16 cellular contexts compared by ENCODE assay signal in the genomic region with DNA sequence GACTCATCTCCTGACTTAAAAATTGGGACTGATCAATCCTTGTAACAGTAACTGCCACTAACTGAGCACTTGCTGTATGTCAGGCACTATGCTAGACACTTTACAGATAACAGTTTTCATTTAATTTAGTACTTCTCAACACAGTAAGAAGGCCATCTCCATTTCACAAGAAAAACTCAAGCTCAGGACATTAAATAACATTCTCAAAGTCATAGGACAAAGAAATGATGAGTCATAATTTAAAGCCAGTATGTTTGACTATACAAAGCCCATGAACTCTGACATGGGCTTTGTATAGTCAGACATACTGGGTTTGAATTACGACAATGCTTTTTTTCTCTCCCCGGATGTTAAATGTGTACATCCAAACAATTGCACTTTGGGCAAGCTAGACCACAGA. TPM values are rescaled to one million over a fixed set of nuclear protein-coding genes. Genes with fewer than 3 reads are reported as not detected.
DNase-seq lines count a peak whose midpoint lies in the region; ATAC-seq, FAIRE-seq and TF ChIP-seq lines count a peak whose summit lies in the region.
"Had no signal": no experiment of that assay in that cellular context is flagged by ENCODE, and none has a peak within 500 bp of the region (broad histone marks: within the 10 kb centered on the region; RNA-seq: fewer than 3 reads in every experiment).

No MANE protein-coding gene starts in this region.

- H3K79me1 ChIP-seq in mesendoderm (ENCODE audit: low read length), result no peaks in the 10 kb centered on the region

- peak overlapping the region; percentile 15; the same call in 1 of the 3 replicates for H3K4me2 ChIP-seq in A549
- no peak overlapping the region for H3K4me2 ChIP-seq in K562 (ENCODE audit: insufficient read depth, low read length)
- no peak overlapping the region for H3K4me2 ChIP-seq in mesendoderm (ENCODE audit: low read length)
- H3K4me2 ChIP-seq: GM23338 had no signal

- H4K5ac ChIP-seq in mesendoderm (ENCODE audit: low read length), result no peak overlapping the region

- H3K9me1 ChIP-seq in K562 (ENCODE audit: control insufficient read depth, insufficient read depth, low read length), result no peaks in the 10 kb centered on the region

- no peak overlapping the region for H2BK120ac ChIP-seq in mesendoderm (ENCODE audit: low read depth, low read length)

- FAIRE-seq in A549 (lab: Jason Lieb, UNC) (no peak), K562 (lab: Jason Lieb, UNC) (no peak)
- FAIRE-seq: A204.1, H54 had no signal

- H3K79me2 ChIP-seq in K562 (ENCODE audit: control insufficient read depth, insufficient read depth, low read length) (no peaks in the 10 kb centered on the region), mesendoderm (ENCODE audit: control insufficient read depth, insufficient read depth, low read length) (no peaks in the 10 kb centered on the region)

- H3K4me1 ChIP-seq in A549, result peaks cover 5% of the 10 kb centered on the region
- H3K4me1 ChIP-seq in K562 (replicated peaks in 1 of 2; ENCODE audit: control insufficient read depth in 2 of 2, insufficient read depth in 2 of 2, low read length in 2 of 2), result no peaks in the 10 kb centered on the region
- no peaks in the 10 kb centered on the region for H3K4me1 ChIP-seq in colonic mucosa
- H3K4me1 ChIP-seq in mesendoderm (ENCODE audit: control insufficient read depth, low read depth, low read length), result no peaks in the 10 kb centered on the region

- DNase-seq in A549 (ENCODE audit: low read depth in 1 of 2, low spot score in 1 of 2), result peak in 1 of 2 experiments; percentile 9
- DNase-seq in COLO829 (ENCODE audit: low spot score), result peak; percentile 23
- peak; percentile 8 for DNase-seq in RKO (ENCODE audit: low spot score)
- DNase-seq in K562 (ENCODE audit: extremely low read depth in 1 of 4, low spot score in 3 of 4), result no peak
- DNase-seq in colonic mucosa, result no peak
- no peak for DNase-seq in mesendoderm
- DNase-seq: AML-193; CD4-positive, alpha-beta T cell; DMS79; GDM1; HCEC 1CT had no signal

- no TSS peak for BruUV-seq in K562 (replicated peaks; lab: Mats Ljungman, UMichigan)

- H3K36me3 ChIP-seq in K562 (ENCODE audit: control insufficient read depth, insufficient read depth, low read length) (no peaks in the 10 kb centered on the region), colonic mucosa (no peaks in the 10 kb centered on the region), mesendoderm (ENCODE audit: control insufficient read depth, insufficient read depth, low read length) (no peaks in the 10 kb centered on the region)

- H4K20me1 ChIP-seq in K562 (replicated peaks; ENCODE audit: control insufficient read depth, insufficient read depth, low read length), result no peaks in the 10 kb centered on the region

- TF ChIP-seq RAD21 in A549 (conservative IDR thresholded peaks at IDR 0.05 in 1 of 2, IDR thresholded peaks at IDR 0.05 in 1 of 2), result no peak
- TF ChIP-seq RAD21 in K562 (CRISPR knock-in tag; conservative IDR thresholded peaks at IDR 0.05 in 1 of 2, IDR thresholded peaks at IDR 0.05 in 1 of 2), result no peak

- no peak overlapping the region for H2AK5ac ChIP-seq in mesendoderm (ENCODE audit: low read length)

- H3K9me3 ChIP-seq in A549, result no peaks in the 10 kb centered on the region
- no peaks in the 10 kb centered on the region for H3K9me3 ChIP-seq in K562 (replicated peaks; ENCODE audit: control insufficient read depth, insufficient read depth, low read depth, low read length)
- no peaks in the 10 kb centered on the region for H3K9me3 ChIP-seq in colonic mucosa

- TF ChIP-seq CTCF in A549 (IDR thresholded peaks at IDR 0.05), result no peak
- TF ChIP-seq CTCF in K562 (IDR thresholded peaks at IDR 0.05 in 2 of 3, conservative IDR thresholded peaks at IDR 0.05 in 1 of 3; ENCODE audit: insufficient read depth in 2 of 3, low read depth in 1 of 3, low read length in 3 of 3), result no peak
- no peak for TF ChIP-seq CTCF in colonic mucosa (IDR thresholded peaks at IDR 0.05)

- no peak overlapping the region for H2AFZ ChIP-seq in K562 (ENCODE audit: low read depth, low read length)
- H2AFZ ChIP-seq: GM23338 had no signal

- H3K9ac ChIP-seq in K562 (ENCODE audit: insufficient read depth in 1 of 2, low read depth in 2 of 2, low read length in 2 of 2) (no peak overlapping the region), colonic mucosa (ENCODE audit: low read depth in 2 of 2, low read length in 2 of 2) (no peak overlapping the region), mesendoderm (ENCODE audit: low read length) (no peak overlapping the region)

- TF ChIP-seq POLR2A in A549 (IDR thresholded peaks at IDR 0.05; ENCODE audit: low read length) (no peak), K562 (conservative IDR thresholded peaks at IDR 0.05) (no peak)

- no peak overlapping the region for H3K56ac ChIP-seq in mesendoderm (ENCODE audit: low read length)

- no peak overlapping the region for H3K4ac ChIP-seq in mesendoderm (ENCODE audit: low read depth, low read length)

- peak in 1 of 2 experiments; percentile 43; a peak in 2 of 6 replicates for ATAC-seq in A549
- no peak for ATAC-seq in K562
- ATAC-seq in HG02970 (IDR thresholded peaks at IDR 0.05; ENCODE audit: low FRiP score, unreplicated experiment), result no peak
- ATAC-seq: GM23338 had no signal

- CTCF ChIA-PET in A549 (lab: Yijun Ruan, JAX), result interaction anchor here (2.8 kb wide), 1 partner anchor 9 kb away, joined by 14 read pairs; a partner anchor contains a TSS
- CTCF ChIA-PET in K562 (lab: Yijun Ruan, JAX; ENCODE audit: low intra/inter-chr PET ratio), result no interaction called here

- H2BK15ac ChIP-seq in mesendoderm (replicated peaks; ENCODE audit: low read depth), result no peak overlapping the region

- POLR2A ChIA-PET in A549 (lab: Yijun Ruan, JAX), result no interaction called here
- POLR2A ChIA-PET in K562 (lab: Yijun Ruan, JAX), result interaction anchor here (0.5 to 0.8 kb wide), 2 partner anchors 9 to 392 kb away, joined by 3 read pairs; a partner anchor contains a TSS

- TF ChIP-seq EP300 in A549 (IDR thresholded peaks at IDR 0.05) (no peak), K562 (IDR thresholded peaks at IDR 0.05; ENCODE audit: low read length) (no peak)

- 68% methylated on average over 2 of the region's 2 CpGs for WGBS in A549 (ENCODE audit: missing lambda C conversion rate)
- WGBS in K562 (ENCODE audit: insufficient coverage, low coverage, missing lambda C conversion rate), result 42% methylated on average over 2 of the region's 2 CpGs
- WGBS in mesendoderm (ENCODE audit: extremely low coverage, insufficient coverage, low lambda C conversion rate), result no CpG with 5 or more reads among the region's 2 CpGs

- intact Hi-C loops in K562 (cut with micrococcal nuclease), result no loop called here
- intact Hi-C loops in colonic mucosa (cut with DNase I), result no loop called here

- in situ Hi-C loops in K562 (cut with MboI), result no loop called here

- H3K18ac ChIP-seq in mesendoderm (ENCODE audit: low read length), result no peak overlapping the region

- no peak overlapping the region for H3K23ac ChIP-seq in mesendoderm (ENCODE audit: low read length)

- H3K27me3 ChIP-seq in K562 (ENCODE audit: control insufficient read depth in 2 of 2, insufficient read depth in 2 of 2, low read length in 2 of 2), result no peaks in the 10 kb centered on the region
- no peaks in the 10 kb centered on the region for H3K27me3 ChIP-seq in colonic mucosa
- no peaks in the 10 kb centered on the region for H3K27me3 ChIP-seq in mesendoderm (ENCODE audit: insufficient read depth, low read length, poor library complexity)

- H4K8ac ChIP-seq in mesendoderm (ENCODE audit: low read depth, low read length), result no peak overlapping the region

- no peak overlapping the region for H2BK5ac ChIP-seq in mesendoderm (ENCODE audit: low read length)

- no peak overlapping the region for H3K27ac ChIP-seq in A549
- no peak overlapping the region for H3K27ac ChIP-seq in K562 (ENCODE audit: extremely low read depth, low read depth, low read length)
- H3K27ac ChIP-seq in colonic mucosa, result no peak overlapping the region
- H3K27ac ChIP-seq in mesendoderm (ENCODE audit: low read depth, low read length), result no peak overlapping the region
- H3K27ac ChIP-seq: C4-2B had no signal

- H3K4me3 ChIP-seq in A549 (no peak overlapping the region), K562 (no peak overlapping the region), colonic mucosa (no peak overlapping the region), mesendoderm (ENCODE audit: low read length) (no peak overlapping the region)
- H3K4me3 ChIP-seq: GM23338 had no signal

TF ChIP-seq in A549, 52 proteins besides CTCF, POLR2A, EP300 and RAD21 (continues in another document):
- TF ChIP-seq MAFK (IDR thresholded peaks at IDR 0.05; ENCODE audit: partially characterized antibody), result peak; percentile 69
- TF ChIP-seq FOSL2 (IDR thresholded peaks at IDR 0.05), result no peak
- peak; percentile 88 for TF ChIP-seq FOSL2 (CRISPR knock-in tag; IDR thresholded peaks at IDR 0.05)

TF ChIP-seq in K562, 482 proteins besides CTCF, POLR2A, EP300 and RAD21 (continues in another document):
- TF ChIP-seq MAFG (tag; conservative IDR thresholded peaks at IDR 0.05), result peak; percentile 50; the same call in 1 of the 2 replicates

RNA-seq across cellular contexts. Expression of a gene that starts 9.3 kb away (rescaled TPM):
- polyA plus RNA-seq in A549 (2011; rRNA removed) (21.7 and 22.2 TPM in 2 replicates), A549 (2017; fragmentation: RNase III; extraction: RNeasy Plus Mini Kit Qiagen cat#74134 plus additional on column Dnase treatment) (5.0 to 5.2 TPM (median 5.1 TPM) in 3 replicates), K562 (2011; rRNA removed) (0.18 and 2.2 TPM in 2 replicates), K562 (2014; fragmentation: Illumina TruSeq; extraction: Trizol) (1.9 and 2.8 TPM in 2 replicates), K562 (2014; fragmentation: Nextera tagmentation; extraction: Ambion mirVana) (1 to 10 TPM; 1.3 to 1.4 TPM), K562 (2014; rRNA removed) (1.8 and 2.5 TPM in 2 replicates)
- polyA plus RNA-seq in A549 (2012; cell fraction: cytosol; rRNA removed), result 10.8 and 16.7 TPM in 2 replicates
- 18.7 and 18.8 TPM in 2 replicates for polyA plus RNA-seq in A549 (2012; cell fraction: nucleus; rRNA removed)
- 43.8 and 54.6 TPM in 2 replicates for polyA minus RNA-seq in A549 (2011; rRNA and poly(A)+ RNA removed)
- total RNA-seq in K562 (2011; cell fraction: chromatin; rRNA removed; ENCODE audit: low replicate concordance), result 1.5 and 3.1 TPM in 2 replicates
- total RNA-seq in K562 (2011; cell fraction: nucleolus; rRNA removed), result 0.67 and 0.79 TPM in 2 replicates
- 1.8 and 2.2 TPM in 2 replicates for total RNA-seq in K562 (2011; cell fraction: nucleoplasm; rRNA removed)
- total RNA-seq in K562 (2014; rRNA removed) (1.2 and 2.1 TPM in 2 replicates), K562 (2014; rRNA removed; fragmentation: Illumina TruSeq; extraction: Trizol) (1.6 and 1.7 TPM in 2 replicates), K562 (2015; rRNA removed; fragmentation: Illumina TruSeq; extraction: Trizol) (1.1 and 1.8 TPM in 2 replicates), K562 (2021) (1.2 and 1.5 TPM in 2 replicates), colonic mucosa (under 1 TPM; 0.22 to 0.50 TPM)
- 0.12 and 1.7 TPM in 2 replicates for polyA plus RNA-seq in K562 (2011; cell fraction: cytosol; rRNA removed)
- polyA plus RNA-seq in K562 (2011; cell fraction: nucleus; rRNA removed), result 0.28 and 3.7 TPM in 2 replicates
- polyA plus RNA-seq in K562 (2012), result 2.2 and 3.1 TPM in 2 replicates
- 0.24 and 2.1 TPM in 2 replicates for polyA minus RNA-seq in K562 (2011; rRNA and poly(A)+ RNA removed)
- 1.1 TPM in 1 of 2 replicates, not detected in the other for polyA minus RNA-seq in K562 (2011; cell fraction: cytosol; rRNA and poly(A)+ RNA removed)
- polyA minus RNA-seq in K562 (2011; cell fraction: nucleus; rRNA and poly(A)+ RNA removed), result 0.33 and 1.3 TPM in 2 replicates
- 0.22 TPM for polyA plus RNA-seq in mesendoderm (2013, experiment 1 of 2)
- 0.24 TPM for polyA plus RNA-seq in mesendoderm (2013, experiment 2 of 2)

Comparison
In these comparisons a context has a peak if more than half of its experiments do, and no peak if none do; other contexts are left out.
1. DNase-seq: peak in COLO829 (single experiment) and RKO (single experiment); none in K562 (0 of 4), colonic mucosa (single experiment) and mesendoderm (single experiment).